Comparison of ENCODE assay signal across 14 cellular contexts in genomic region chr13:44398606-44399005, GRCh38. TPM values are rescaled to one million over a fixed set of nuclear protein-coding genes. Genes with fewer than 3 reads are reported as not detected.
DNase-seq lines count a peak whose midpoint lies in the region; TF ChIP-seq lines count a peak whose summit lies in the region.
"Had no signal": no experiment of that assay in that cellular context is flagged by ENCODE, and none has a peak within 500 bp of the region (broad histone marks: within the 10 kb centered on the region; RNA-seq: fewer than 3 reads in every experiment).

No MANE protein-coding gene starts in this region.

- no peak overlapping the region for H3K27ac ChIP-seq in mesendoderm (ENCODE audit: low read depth, low read length)
- H3K27ac ChIP-seq in trophoblast cell (ENCODE audit: low read depth, low read length): no peak overlapping the region
- H3K27ac ChIP-seq in spleen: no peak overlapping the region
- H3K27ac ChIP-seq: 22Rv1, HL-60 had no signal

- H3K18ac ChIP-seq in mesendoderm (ENCODE audit: low read length) (no peak overlapping the region), trophoblast cell (ENCODE audit: low read length) (no peak overlapping the region)

- no peak overlapping the region for H2BK5ac ChIP-seq in mesendoderm (ENCODE audit: low read length)
- H2BK5ac ChIP-seq in trophoblast cell (ENCODE audit: low read depth, low read length, poor library complexity): no peak overlapping the region

- H4K91ac ChIP-seq in trophoblast cell (ENCODE audit: low read depth, low read length): no peak overlapping the region

- H3K27me3 ChIP-seq in mesendoderm (ENCODE audit: insufficient read depth, low read length, poor library complexity) (no peaks in the 10 kb centered on the region), trophoblast cell (ENCODE audit: insufficient read depth, low read length) (no peaks in the 10 kb centered on the region), spleen (replicated peaks in 1 of 7) (no peaks in the 10 kb centered on the region)

- H3K4ac ChIP-seq in mesendoderm (ENCODE audit: low read depth, low read length) (no peak overlapping the region), trophoblast cell (ENCODE audit: low read depth, low read length) (no peak overlapping the region)

- no peak overlapping the region for H3K9ac ChIP-seq in mesendoderm (ENCODE audit: low read length)
- no peak overlapping the region for H3K9ac ChIP-seq in trophoblast cell (ENCODE audit: low read length)

- no peak overlapping the region for H3K56ac ChIP-seq in mesendoderm (ENCODE audit: low read length)

- no CpG with 5 or more reads among the region's 3 CpGs for WGBS in mesendoderm (ENCODE audit: extremely low coverage, insufficient coverage, low lambda C conversion rate)
- no CpG with 5 or more reads among the region's 3 CpGs for WGBS in trophoblast cell (ENCODE audit: extremely low coverage, insufficient coverage, insufficient read length)
- 80 to 92% (median 85%) methylated on average over 3 of the region's 3 CpGs for WGBS in spleen, 5 donors

- no peak overlapping the region for H4K12ac ChIP-seq in trophoblast cell (ENCODE audit: low read depth, low read length)

- H3K36me3 ChIP-seq in mesendoderm (ENCODE audit: control insufficient read depth, insufficient read depth, low read length) (no peaks in the 10 kb centered on the region), trophoblast cell (ENCODE audit: control insufficient read depth in 1 of 2, insufficient read depth in 2 of 2, low read length in 2 of 2) (no peaks in the 10 kb centered on the region), spleen (no peaks in the 10 kb centered on the region)
- H3K36me3 ChIP-seq: HAP-1 had no signal

- TF ChIP-seq CTCF in spleen (IDR thresholded peaks at IDR 0.05 in 8 of 11, conservative IDR thresholded peaks at IDR 0.05 in 3 of 11): no peak

- peak overlapping the region; percentile 3 for H2BK15ac ChIP-seq in mesendoderm (replicated peaks; ENCODE audit: low read depth)

- H2AK5ac ChIP-seq in mesendoderm (ENCODE audit: low read length) (peak overlapping the region; percentile 37), trophoblast cell (ENCODE audit: low read length) (peak overlapping the region; percentile 27)

- H2BK12ac ChIP-seq in trophoblast cell (ENCODE audit: low read length): peak overlapping the region; percentile 6

- no peak overlapping the region for H2AFZ ChIP-seq in trophoblast cell (ENCODE audit: insufficient read depth, low read length, poor library complexity)

- H3K79me1 ChIP-seq in mesendoderm (ENCODE audit: low read length): no peaks in the 10 kb centered on the region
- peaks cover 6% of the 10 kb centered on the region for H3K79me1 ChIP-seq in trophoblast cell (ENCODE audit: low read length)

- peak overlapping the region; percentile 5 for H2BK120ac ChIP-seq in mesendoderm (ENCODE audit: low read depth, low read length)
- no peak overlapping the region for H2BK120ac ChIP-seq in trophoblast cell (ENCODE audit: insufficient read depth, low read length, poor library complexity)

- H3K4me2 ChIP-seq in mesendoderm (ENCODE audit: low read length) (no peak overlapping the region), trophoblast cell (ENCODE audit: low read length) (no peak overlapping the region)

- DNase-seq in DMS79 treated with DMSO at 0.1 percent for 48 hours (lab: John Stamatoyannopoulos, UW): peak; percentile 42
- no peak for DNase-seq in DMS79 (lab: John Stamatoyannopoulos, UW)
- DNase-seq in mesendoderm: no peak
- no peak for DNase-seq in trophoblast cell
- peak; percentile 7 for DNase-seq in spleen
- DNase-seq in stimulated activated naive CD4-positive, alpha-beta T cell treated with Interleukin-2 at 50 U/mL for 16 hours (lab: John Stamatoyannopoulos, UW): no peak
- DNase-seq in head of caudate nucleus: no peak
- DNase-seq in stimulated activated CD4-positive, alpha-beta T cell treated with anti-CD3 and anti-CD28 coated beads, Interleukin-4, amount 100 ng/mL, for 4 hours: no peak
- DNase-seq: CD8-positive, alpha-beta T cell; GF-D8 had no signal

- no peak overlapping the region for H3K4me3 ChIP-seq in mesendoderm (ENCODE audit: low read length)
- no peak overlapping the region for H3K4me3 ChIP-seq in trophoblast cell (ENCODE audit: low read depth, low read length)
- H3K4me3 ChIP-seq in spleen: no peak overlapping the region
- H3K4me3 ChIP-seq: HAP-1 had no signal

- H3K23ac ChIP-seq in mesendoderm (ENCODE audit: low read length) (no peak overlapping the region), trophoblast cell (ENCODE audit: low read length) (no peak overlapping the region)

- intact Hi-C loops in spleen (cut with DNase I; ENCODE audit: low total_unique reads) (no loop called here), head of caudate nucleus (cut with DNase I) (no loop called here)

- H3K9me3 ChIP-seq in trophoblast cell (ENCODE audit: insufficient read depth, low read depth, low read length) (no peaks in the 10 kb centered on the region), spleen (no peaks in the 10 kb centered on the region)
- H3K9me3 ChIP-seq: HAP-1 had no signal

- H4K8ac ChIP-seq in mesendoderm (ENCODE audit: low read depth, low read length): no peak overlapping the region
- H4K8ac ChIP-seq in trophoblast cell (ENCODE audit: low read depth, low read length): no peak overlapping the region

- peaks cover 21% of the 10 kb centered on the region for H3K4me1 ChIP-seq in mesendoderm (ENCODE audit: control insufficient read depth, low read depth, low read length)
- H3K4me1 ChIP-seq in trophoblast cell (ENCODE audit: control insufficient read depth in 1 of 2, insufficient read depth in 2 of 2, low read length in 2 of 2): peaks cover 20 to 25% of the 10 kb centered on the region in 2 experiments
- no peaks in the 10 kb centered on the region for H3K4me1 ChIP-seq in spleen

- no peak for TF ChIP-seq POLR2A in spleen (IDR thresholded peaks at IDR 0.05)

- no peak overlapping the region for H3K14ac ChIP-seq in trophoblast cell (ENCODE audit: low read length)

- no peak overlapping the region for H4K5ac ChIP-seq in mesendoderm (ENCODE audit: low read length)

- H3K79me2 ChIP-seq in mesendoderm (ENCODE audit: control insufficient read depth, insufficient read depth, low read length): no peaks in the 10 kb centered on the region
- peaks cover 2% of the 10 kb centered on the region for H3K79me2 ChIP-seq in trophoblast cell (ENCODE audit: control insufficient read depth, insufficient read depth, low read length, poor library complexity)

RNA-seq across cellular contexts. Expression of gene SERP2, which starts 25.0 kb away (rescaled TPM):
- polyA plus RNA-seq in mesendoderm (2013, experiment 1 of 2): 1.9 TPM
- polyA plus RNA-seq in mesendoderm (2013, experiment 2 of 2): 1.8 TPM
- polyA plus RNA-seq in trophoblast cell (2013): 0.61 and 0.66 TPM in 2 replicates
- 1 to 10 TPM in 2 of 7 donors, under 1 TPM in 2, not detected in 3; 0.38 to 1.3 (median 0.89) TPM for total RNA-seq in spleen
- polyA plus RNA-seq in spleen: 1 to 10 TPM; 1.1 to 3.7 (median 1.2) TPM
- total RNA-seq: CD8-positive, alpha-beta T cell had no signal
- polyA plus RNA-seq: CD14-positive monocyte had no signal

Comparison
In these comparisons a context has a peak if more than half of its experiments do, and no peak if none do; other contexts are left out.
1. DNase-seq: peak in DMS79 treated with DMSO at 0.1 percent for 48 hours (single experiment) and spleen (single experiment); none in DMS79 (single experiment), mesendoderm (single experiment), trophoblast cell (0 of 2), stimulated activated naive CD4-positive, alpha-beta T cell treated with Interleukin-2 at 50 U/mL for 16 hours (single experiment), head of caudate nucleus (0 of 42) and stimulated activated CD4-positive, alpha-beta T cell treated with anti-CD3 and anti-CD28 coated beads, Interleukin-4, amount 100 ng/mL, for 4 hours (0 of 2).